Comparison of ENCODE assay signal across 16 cellular contexts in the genomic region with DNA sequence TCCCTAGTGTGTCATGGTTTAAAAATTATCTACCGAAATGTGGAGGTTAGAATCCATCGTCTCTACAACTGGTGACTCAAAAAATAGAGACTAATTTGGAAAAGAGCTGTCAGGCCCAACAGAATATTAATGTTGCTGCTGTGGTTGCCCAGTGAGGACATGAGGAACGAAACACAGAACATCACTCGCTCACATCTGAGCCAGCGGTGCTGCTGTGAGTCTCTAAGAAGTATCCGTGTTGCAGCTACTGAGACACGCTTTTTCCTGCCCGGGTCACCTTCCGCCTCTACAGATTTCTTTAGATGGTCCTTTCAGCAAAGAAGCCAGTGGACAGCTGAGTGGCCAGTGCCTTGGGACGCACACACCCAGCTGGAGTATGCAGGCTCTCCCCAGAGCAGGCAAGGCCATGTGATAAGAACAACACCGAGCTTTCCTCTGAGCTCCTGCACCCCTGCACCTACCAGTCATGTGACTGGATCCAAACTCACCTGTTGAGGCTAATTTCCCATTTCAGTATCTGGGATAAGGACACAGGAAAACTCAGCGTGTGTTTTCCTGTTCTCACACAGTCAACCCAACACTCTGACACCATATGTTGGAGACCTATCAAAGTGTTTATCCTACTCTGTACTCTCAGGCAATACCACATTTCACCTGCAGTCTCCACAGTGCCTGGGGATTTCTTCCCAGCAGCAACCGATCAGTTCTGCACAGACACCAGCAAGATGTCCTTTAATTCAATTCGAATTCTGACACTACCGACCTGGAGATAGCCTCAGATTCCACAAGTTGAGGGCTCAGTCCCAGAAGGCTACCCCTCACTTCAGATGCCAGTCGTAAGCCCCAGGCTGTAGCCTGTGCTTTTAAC.
"Had no signal": no experiment of that assay in that cellular context is flagged by ENCODE, and none has a peak within 500 bp of the region (broad histone marks: within the 10 kb centered on the region; RNA-seq: fewer than 3 reads in every experiment).

No MANE protein-coding gene starts in this region.

- H3K9me3 ChIP-seq: body of pancreas, ovary, tibial artery had no signal

- DNase-seq: activated CD4-positive, alpha-beta T cell treated with anti-CD3 and anti-CD28 coated beads, Interleukin-2, amount 50 U/mL, for 1 hour; activated T-cell treated with anti-CD3 and anti-CD28 coated beads, Interleukin-2, amount 50 U/mL, for 1 hour; amniotic stem cell; body of pancreas; cortex of kidney; effector CD8-positive, alpha-beta T cell; hippocampal formation; kidney glomerular epithelial cell; ovary; stimulated activated CD4-positive, alpha-beta T cell treated with anti-CD3 and anti-CD28 coated beads, Interleukin-15, amount 100 ng/mL, for 24 hours; stimulated activated CD4-positive, alpha-beta T cell treated with anti-CD3 and anti-CD28 coated beads, Interleukin-4, amount 100 ng/mL, for 24 hours; T-helper 2 cell; tibial artery had no signal

- ATAC-seq: activated naive CD4-positive, alpha-beta T cell treated with anti-CD3 and anti-CD28 coated beads, Interleukin-2, amount 50 U/mL, for 72 hours; body of pancreas had no signal

- H3K9me3 Mint-ChIP-seq: activated naive CD4-positive, alpha-beta T cell treated with anti-CD3 and anti-CD28 coated beads, Interleukin-2, amount 50 U/mL, for 72 hours; central memory CD8-positive, alpha-beta T cell; neural crest cell had no signal

- H3K27me3 ChIP-seq: body of pancreas, ovary had no signal

- H3K4me3 Mint-ChIP-seq: central memory CD8-positive, alpha-beta T cell; neural crest cell had no signal

- H3K27ac ChIP-seq: body of pancreas, ovary, tibial artery had no signal

- H3K27ac Mint-ChIP-seq: activated naive CD4-positive, alpha-beta T cell treated with anti-CD3 and anti-CD28 coated beads, Interleukin-2, amount 50 U/mL, for 72 hours had no signal

- H3K36me3 ChIP-seq: ovary, tibial artery had no signal

- H3K4me3 ChIP-seq: body of pancreas, ovary, tibial artery had no signal

- H3K36me3 Mint-ChIP-seq: activated naive CD4-positive, alpha-beta T cell treated with anti-CD3 and anti-CD28 coated beads, Interleukin-2, amount 50 U/mL, for 72 hours had no signal
